Comparison of ENCODE assay signal across 1 cellular context in genomic region chr9:132114102-132114707, GRCh38.
TF ChIP-seq lines count a peak whose summit lies in the region.

No MANE protein-coding gene starts in this region.

TF ChIP-seq in HepG2, 621 proteins besides CTCF, POLR2A, EP300 and RAD21 (continued from another document and continues in another):
- TF ChIP-seq, protein P1, sequence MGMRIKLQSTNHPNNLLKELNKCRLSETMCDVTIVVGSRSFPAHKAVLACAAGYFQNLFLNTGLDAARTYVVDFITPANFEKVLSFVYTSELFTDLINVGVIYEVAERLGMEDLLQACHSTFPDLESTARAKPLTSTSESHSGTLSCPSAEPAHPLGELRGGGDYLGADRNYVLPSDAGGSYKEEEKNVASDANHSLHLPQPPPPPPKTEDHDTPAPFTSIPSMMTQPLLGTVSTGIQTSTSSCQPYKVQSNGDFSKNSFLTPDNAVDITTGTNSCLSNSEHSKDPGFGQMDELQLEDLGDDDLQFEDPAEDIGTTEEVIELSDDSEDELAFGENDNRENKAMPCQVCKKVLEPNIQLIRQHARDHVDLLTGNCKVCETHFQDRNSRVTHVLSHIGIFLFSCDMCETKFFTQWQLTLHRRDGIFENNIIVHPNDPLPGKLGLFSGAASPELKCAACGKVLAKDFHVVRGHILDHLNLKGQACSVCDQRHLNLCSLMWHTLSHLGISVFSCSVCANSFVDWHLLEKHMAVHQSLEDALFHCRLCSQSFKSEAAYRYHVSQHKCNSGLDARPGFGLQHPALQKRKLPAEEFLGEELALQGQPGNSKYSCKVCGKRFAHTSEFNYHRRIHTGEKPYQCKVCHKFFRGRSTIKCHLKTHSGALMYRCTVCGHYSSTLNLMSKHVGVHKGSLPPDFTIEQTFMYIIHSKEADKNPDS (CRISPR knock-in tag; IDR thresholded peaks at IDR 0.05), result no peak
- TF ChIP-seq ZNF501 (CRISPR knock-in tag; IDR thresholded peaks at IDR 0.05), result peak; percentile 79
- no peak for TF ChIP-seq MZF1 (CRISPR knock-in tag; IDR thresholded peaks at IDR 0.05; ENCODE audit: borderline replicate concordance)
- TF ChIP-seq ZNF326 (CRISPR knock-in tag; IDR thresholded peaks at IDR 0.05; ENCODE audit: borderline replicate concordance), result no peak
- peak; percentile 75 for TF ChIP-seq ZNF644 (CRISPR knock-in tag; IDR thresholded peaks at IDR 0.05; ENCODE audit: low read depth)
- TF ChIP-seq THYN1 (CRISPR knock-in tag; IDR thresholded peaks at IDR 0.05; ENCODE audit: borderline replicate concordance, low read depth), result no peak
- TF ChIP-seq CHD4 (IDR thresholded peaks at IDR 0.05; ENCODE audit: borderline replicate concordance, low read length), result no peak
- peak; percentile 85; the same call in 1 of the 2 replicates for TF ChIP-seq HNF1B (CRISPR knock-in tag; IDR thresholded peaks at IDR 0.05)
- peak; percentile 69 for TF ChIP-seq ZNF7 (CRISPR knock-in tag; IDR thresholded peaks at IDR 0.05)
- TF ChIP-seq HCFC1 (IDR thresholded peaks at IDR 0.05; ENCODE audit: low read depth, low read length), result no peak
- TF ChIP-seq ZNF10 (CRISPR knock-in tag; IDR thresholded peaks at IDR 0.05; ENCODE audit: borderline replicate concordance, low read depth), result no peak
- TF ChIP-seq NKX3-1 (CRISPR knock-in tag; IDR thresholded peaks at IDR 0.05), result peak; percentile 98
- peak; percentile 77 for TF ChIP-seq GATAD2A (CRISPR knock-in tag; IDR thresholded peaks at IDR 0.05)
- no peak for TF ChIP-seq MED8 (CRISPR knock-in tag; IDR thresholded peaks at IDR 0.05; ENCODE audit: insufficient replicate concordance)
- peak; percentile 69; the same call in 1 of the 2 replicates for TF ChIP-seq ZNF543 (CRISPR knock-in tag; IDR thresholded peaks at IDR 0.05)
- TF ChIP-seq ZNF513 (CRISPR knock-in tag; conservative IDR thresholded peaks at IDR 0.05), result no peak
- 0 out of 2 replicates have a peak, but pooled peaks have one; percentile 67 for TF ChIP-seq E2F1 (CRISPR knock-in tag; IDR thresholded peaks at IDR 0.05)
- 0 out of 2 replicates have a peak, but pooled peaks have one; percentile 64 for TF ChIP-seq MEIS1 (CRISPR knock-in tag; IDR thresholded peaks at IDR 0.05; ENCODE audit: borderline replicate concordance)
- peak; percentile 77 for TF ChIP-seq BCL6 (CRISPR knock-in tag; IDR thresholded peaks at IDR 0.05)
- peak; percentile 97 for TF ChIP-seq JARID2 (CRISPR knock-in tag; IDR thresholded peaks at IDR 0.05; ENCODE audit: insufficient replicate concordance)
- peak; percentile 71; the same call in 1 of the 2 replicates for TF ChIP-seq RXRA (CRISPR knock-in tag; IDR thresholded peaks at IDR 0.05)
- TF ChIP-seq KDM5B (CRISPR knock-in tag; IDR thresholded peaks at IDR 0.05; ENCODE audit: borderline replicate concordance), result peak; percentile 95
- peak; percentile 76 for TF ChIP-seq HDAC1 (CRISPR knock-in tag; IDR thresholded peaks at IDR 0.05)
- TF ChIP-seq PREB (CRISPR knock-in tag; IDR thresholded peaks at IDR 0.05), result peak; percentile 87; the same call in 1 of the 2 replicates
- no peak for TF ChIP-seq POLR2AphosphoS5 (IDR thresholded peaks at IDR 0.05; ENCODE audit: low read depth, low read length)
- TF ChIP-seq, protein P2, sequence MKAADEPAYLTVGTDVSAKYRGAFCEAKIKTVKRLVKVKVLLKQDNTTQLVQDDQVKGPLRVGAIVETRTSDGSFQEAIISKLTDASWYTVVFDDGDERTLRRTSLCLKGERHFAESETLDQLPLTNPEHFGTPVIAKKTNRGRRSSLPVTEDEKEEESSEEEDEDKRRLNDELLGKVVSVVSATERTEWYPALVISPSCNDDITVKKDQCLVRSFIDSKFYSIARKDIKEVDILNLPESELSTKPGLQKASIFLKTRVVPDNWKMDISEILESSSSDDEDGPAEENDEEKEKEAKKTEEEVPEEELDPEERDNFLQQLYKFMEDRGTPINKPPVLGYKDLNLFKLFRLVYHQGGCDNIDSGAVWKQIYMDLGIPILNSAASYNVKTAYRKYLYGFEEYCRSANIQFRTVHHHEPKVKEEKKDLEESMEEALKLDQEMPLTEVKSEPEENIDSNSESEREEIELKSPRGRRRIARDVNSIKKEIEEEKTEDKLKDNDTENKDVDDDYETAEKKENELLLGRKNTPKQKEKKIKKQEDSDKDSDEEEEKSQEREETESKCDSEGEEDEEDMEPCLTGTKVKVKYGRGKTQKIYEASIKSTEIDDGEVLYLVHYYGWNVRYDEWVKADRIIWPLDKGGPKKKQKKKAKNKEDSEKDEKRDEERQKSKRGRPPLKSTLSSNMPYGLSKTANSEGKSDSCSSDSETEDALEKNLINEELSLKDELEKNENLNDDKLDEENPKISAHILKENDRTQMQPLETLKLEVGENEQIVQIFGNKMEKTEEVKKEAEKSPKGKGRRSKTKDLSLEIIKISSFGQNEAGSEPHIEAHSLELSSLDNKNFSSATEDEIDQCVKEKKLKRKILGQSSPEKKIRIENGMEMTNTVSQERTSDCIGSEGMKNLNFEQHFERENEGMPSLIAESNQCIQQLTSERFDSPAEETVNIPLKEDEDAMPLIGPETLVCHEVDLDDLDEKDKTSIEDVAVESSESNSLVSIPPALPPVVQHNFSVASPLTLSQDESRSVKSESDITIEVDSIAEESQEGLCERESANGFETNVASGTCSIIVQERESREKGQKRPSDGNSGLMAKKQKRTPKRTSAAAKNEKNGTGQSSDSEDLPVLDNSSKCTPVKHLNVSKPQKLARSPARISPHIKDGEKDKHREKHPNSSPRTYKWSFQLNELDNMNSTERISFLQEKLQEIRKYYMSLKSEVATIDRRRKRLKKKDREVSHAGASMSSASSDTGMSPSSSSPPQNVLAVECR (CRISPR knock-in tag; IDR thresholded peaks at IDR 0.05; ENCODE audit: borderline replicate concordance), result peak; percentile 75; the same call in 1 of the 2 replicates
- TF ChIP-seq ZKSCAN5 (CRISPR knock-in tag; IDR thresholded peaks at IDR 0.05), result peak; percentile 79; the same call in 1 of the 2 replicates
- TF ChIP-seq ISL2 (CRISPR knock-in tag; IDR thresholded peaks at IDR 0.05), result peak; percentile 75
- TF ChIP-seq ZZZ3 (CRISPR knock-in tag; IDR thresholded peaks at IDR 0.05; ENCODE audit: borderline replicate concordance), result peak; percentile 35; the same call in 1 of the 2 replicates
- TF ChIP-seq TSC22D2 (CRISPR knock-in tag; IDR thresholded peaks at IDR 0.05; ENCODE audit: borderline replicate concordance), result peak; percentile 100
- no peak for TF ChIP-seq FUBP1 (CRISPR knock-in tag; IDR thresholded peaks at IDR 0.05; ENCODE audit: borderline replicate concordance)
- TF ChIP-seq, protein P3, sequence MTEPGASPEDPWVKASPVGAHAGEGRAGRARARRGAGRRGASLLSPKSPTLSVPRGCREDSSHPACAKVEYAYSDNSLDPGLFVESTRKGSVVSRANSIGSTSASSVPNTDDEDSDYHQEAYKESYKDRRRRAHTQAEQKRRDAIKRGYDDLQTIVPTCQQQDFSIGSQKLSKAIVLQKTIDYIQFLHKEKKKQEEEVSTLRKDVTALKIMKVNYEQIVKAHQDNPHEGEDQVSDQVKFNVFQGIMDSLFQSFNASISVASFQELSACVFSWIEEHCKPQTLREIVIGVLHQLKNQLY (CRISPR knock-in tag; IDR thresholded peaks at IDR 0.05), result peak; percentile 86
- TF ChIP-seq ZFP36L1 (CRISPR knock-in tag; IDR thresholded peaks at IDR 0.05), result peak; percentile 98
- TF ChIP-seq HIC2 (CRISPR knock-in tag; IDR thresholded peaks at IDR 0.05; ENCODE audit: low read depth), result peak; percentile 48; the same call in 1 of the 2 replicates
- peak; percentile 94 for TF ChIP-seq HOXD1 (CRISPR knock-in tag; IDR thresholded peaks at IDR 0.05)
- TF ChIP-seq AKAP8 (CRISPR knock-in tag; IDR thresholded peaks at IDR 0.05), result no peak
- peak; percentile 89; the same call in 1 of the 2 replicates for TF ChIP-seq MAF1 (CRISPR knock-in tag; IDR thresholded peaks at IDR 0.05; ENCODE audit: borderline replicate concordance)
- peak; percentile 86; the same call in 1 of the 2 replicates for TF ChIP-seq NFATC3 (CRISPR knock-in tag; IDR thresholded peaks at IDR 0.05)
- TF ChIP-seq HMG20A (CRISPR knock-in tag; IDR thresholded peaks at IDR 0.05; ENCODE audit: borderline replicate concordance), result peak; percentile 67; the same call in 1 of the 2 replicates
- no peak for TF ChIP-seq ZNF383 (CRISPR knock-in tag; IDR thresholded peaks at IDR 0.05; ENCODE audit: borderline replicate concordance)
- TF ChIP-seq BRCA1 (CRISPR knock-in tag; IDR thresholded peaks at IDR 0.05), result peak; percentile 99
- peak; percentile 98 for TF ChIP-seq KDM4B (CRISPR knock-in tag; IDR thresholded peaks at IDR 0.05)
- TF ChIP-seq TOPORS (CRISPR knock-in tag; IDR thresholded peaks at IDR 0.05), result peak; percentile 91
- TF ChIP-seq SIN3A (IDR thresholded peaks at IDR 0.05; ENCODE audit: borderline replicate concordance, low read depth, low read length), result peak; percentile 61; the same call in 1 of the 2 replicates
- TF ChIP-seq ZBTB38 (CRISPR knock-in tag; IDR thresholded peaks at IDR 0.05), result peak; percentile 72
- TF ChIP-seq, protein P4, sequence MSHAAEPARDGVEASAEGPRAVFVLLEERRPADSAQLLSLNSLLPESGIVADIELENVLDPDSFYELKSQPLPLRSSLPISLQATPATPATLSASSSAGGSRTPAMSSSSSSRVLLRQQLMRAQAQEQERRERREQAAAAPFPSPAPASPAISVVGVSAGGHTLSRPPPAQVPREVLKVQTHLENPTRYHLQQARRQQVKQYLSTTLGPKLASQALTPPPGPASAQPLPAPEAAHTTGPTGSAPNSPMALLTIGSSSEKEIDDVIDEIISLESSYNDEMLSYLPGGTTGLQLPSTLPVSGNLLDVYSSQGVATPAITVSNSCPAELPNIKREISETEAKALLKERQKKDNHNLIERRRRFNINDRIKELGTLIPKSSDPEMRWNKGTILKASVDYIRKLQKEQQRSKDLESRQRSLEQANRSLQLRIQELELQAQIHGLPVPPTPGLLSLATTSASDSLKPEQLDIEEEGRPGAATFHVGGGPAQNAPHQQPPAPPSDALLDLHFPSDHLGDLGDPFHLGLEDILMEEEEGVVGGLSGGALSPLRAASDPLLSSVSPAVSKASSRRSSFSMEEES (CRISPR knock-in tag; IDR thresholded peaks at IDR 0.05), result peak; percentile 95
- peak; percentile 97 for TF ChIP-seq JDP2 (CRISPR knock-in tag; IDR thresholded peaks at IDR 0.05; ENCODE audit: borderline replicate concordance)
